17 cellular contexts compared by ENCODE assay signal in genomic region chr9:87089963-87090362, GRCh38.
DNase-seq lines count a peak whose midpoint lies in the region; ATAC-seq and TF ChIP-seq lines count a peak whose summit lies in the region.
"Had no signal": no experiment of that assay in that cellular context is flagged by ENCODE, and none has a peak within 500 bp of the region (broad histone marks: within the 10 kb centered on the region; RNA-seq: fewer than 3 reads in every experiment).

No MANE protein-coding gene starts in this region.

- H3K27me3 ChIP-seq in right atrium auricular region, result no peaks in the 10 kb centered on the region
- H3K27me3 ChIP-seq in left ventricle myocardium inferior (ENCODE audit: low read depth), result no peaks in the 10 kb centered on the region
- no peaks in the 10 kb centered on the region for H3K27me3 ChIP-seq in aorta (ENCODE audit: control insufficient read depth in 1 of 2, insufficient read depth in 2 of 2, low read length in 1 of 2)
- H3K27me3 ChIP-seq in H9 (ENCODE audit: insufficient read depth, low read length), result no peaks in the 10 kb centered on the region
- H3K27me3 ChIP-seq: BLaER1 had no signal

- H2AK5ac ChIP-seq in H9 (ENCODE audit: insufficient read length, low read length), result no peak overlapping the region

- no peak overlapping the region for H3K4me3 Mint-ChIP-seq in H9
- H3K4me3 Mint-ChIP-seq: CD14-positive monocyte; CD4-positive, alpha-beta memory T cell; GM23338 had no signal

- H3K23me2 ChIP-seq in H9 (ENCODE audit: insufficient read length, low read depth, low read length, poor library complexity, severe bottlenecking), result no peaks in the 10 kb centered on the region

- no peak overlapping the region for H3K4me3 ChIP-seq in right atrium auricular region
- H3K4me3 ChIP-seq in left ventricle myocardium inferior, result no peak overlapping the region
- no peak overlapping the region for H3K4me3 ChIP-seq in aorta (ENCODE audit: low read length in 2 of 2)
- H3K4me3 ChIP-seq: BLaER1, GM23338 had no signal

- no peak overlapping the region for H3K9ac ChIP-seq in H9 (ENCODE audit: extremely low read depth, insufficient read length, low read length)
- H3K9ac ChIP-seq: BLaER1 had no signal

- no peak overlapping the region for H3K23ac ChIP-seq in H9 (ENCODE audit: insufficient read length, low read depth, low read length)

- no peak overlapping the region for H4K8ac ChIP-seq in H9 (replicated peaks; ENCODE audit: insufficient read length, low read depth, low read length)

- no peak overlapping the region for H2AFZ ChIP-seq in H9 (ENCODE audit: low read length)
- H2AFZ ChIP-seq: GM23338 had no signal

- H3K14ac ChIP-seq in H9 (ENCODE audit: insufficient read depth, low read length), result no peak overlapping the region

- H3K9me3 Mint-ChIP-seq in H9, result peaks cover 0 to 3% of the 10 kb centered on the region in 2 experiments; a peak in 1 of 5 replicates
- H3K9me3 Mint-ChIP-seq: GM23338 had no signal

- peaks cover 2% of the 10 kb centered on the region for H3K27me3 Mint-ChIP-seq in H9 (ENCODE audit: low read depth)

- H3K18ac ChIP-seq in H9 (ENCODE audit: insufficient read length, low read depth, low read length), result no peak overlapping the region

- H3K4me2 ChIP-seq in H9 (ENCODE audit: insufficient read depth, insufficient read length, low read length), result no peak overlapping the region
- H3K4me2 ChIP-seq: BLaER1, GM23338 had no signal

- no peaks in the 10 kb centered on the region for H3K4me1 Mint-ChIP-seq in H9
- H3K4me1 Mint-ChIP-seq: CD14-positive monocyte; CD4-positive, alpha-beta memory T cell; GM23338 had no signal

- no peak overlapping the region for H2BK20ac ChIP-seq in H9 (ENCODE audit: low read depth, low read length, poor library complexity, severe bottlenecking)

- H3T11ph ChIP-seq in H9 (ENCODE audit: low read length), result no peak overlapping the region

- intact Hi-C loops in Right ventricle myocardium superior (cut with DNase I), result loop anchor here (10.0 kb wide), 1 partner anchor 55 kb away; no protein-coding TSS in a partner anchor
- intact Hi-C loops in left ventricle myocardium inferior (cut with micrococcal nuclease), result no loop called here
- intact Hi-C loops in sciatic nerve (cut with DNase I), result no loop called here
- intact Hi-C loops in aorta (cut with DNase I), result no loop called here

- H4K20me1 ChIP-seq in H9 (ENCODE audit: control insufficient read depth, insufficient read depth, insufficient read length), result no peaks in the 10 kb centered on the region
- H4K20me1 ChIP-seq: BLaER1 had no signal

- H3K4ac ChIP-seq in H9 (ENCODE audit: low read depth, low read length), result no peak overlapping the region

- no peaks in the 10 kb centered on the region for H3K79me1 ChIP-seq in H9 (ENCODE audit: insufficient read depth, low read depth, low read length, poor library complexity, severe bottlenecking)

- H4K5ac ChIP-seq in H9 (ENCODE audit: insufficient read length, low read depth, low read length), result no peak overlapping the region

- no peaks in the 10 kb centered on the region for H3K36me3 Mint-ChIP-seq in H9 (ENCODE audit: insufficient read depth in 1 of 3, low read depth in 3 of 3)
- H3K36me3 Mint-ChIP-seq: CD14-positive monocyte; CD4-positive, alpha-beta memory T cell had no signal

- no peak overlapping the region for H4K91ac ChIP-seq in H9 (ENCODE audit: insufficient read length, low read depth, low read length)

- no peak overlapping the region for H2BK15ac ChIP-seq in H9 (ENCODE audit: low read depth, low read length)

- H3K9me3 ChIP-seq in right atrium auricular region, result peaks cover 0 to 7% of the 10 kb centered on the region in 2 donors
- H3K9me3 ChIP-seq in left ventricle myocardium inferior (replicated peaks), result peaks cover 8% of the 10 kb centered on the region
- H3K9me3 ChIP-seq in aorta (ENCODE audit: control insufficient read depth, low read length), result no peaks in the 10 kb centered on the region
- no peaks in the 10 kb centered on the region for H3K9me3 ChIP-seq in H9 (ENCODE audit: control insufficient read depth, low read depth, low read length)
- H3K9me3 ChIP-seq: BLaER1 had no signal

- no peak for DNase-seq in Right ventricle myocardium superior
- DNase-seq in right atrium auricular region (ENCODE audit: low spot score), result no peak
- DNase-seq in left ventricle myocardium inferior, result no peak
- no peak for DNase-seq in sciatic nerve (ENCODE audit: low spot score)
- no peak for DNase-seq in aorta
- no peak for DNase-seq in activated naive CD4-positive, alpha-beta T cell (lab: John Stamatoyannopoulos, UW)
- no peak for DNase-seq in H9
- DNase-seq in H4 (ENCODE audit: low spot score), result no peak
- DNase-seq: 8988T; Calu3; CD4-positive, alpha-beta memory T cell; DMS79 treated with DMSO at 0.1 percent for 48 hours; GF-D8; H7 had no signal

- TF ChIP-seq CTCF in right atrium auricular region (IDR thresholded peaks at IDR 0.05) (no peak), left ventricle myocardium inferior (IDR thresholded peaks at IDR 0.05; ENCODE audit: borderline replicate concordance) (no peak), H9 (conservative IDR thresholded peaks at IDR 0.05) (no peak)

- H3K27ac ChIP-seq in right atrium auricular region, result peak overlapping the region in 1 of 2 donors; percentile 12
- H3K27ac ChIP-seq in left ventricle myocardium inferior (replicated peaks), result peak overlapping the region; percentile 62
- no peak overlapping the region for H3K27ac ChIP-seq in aorta (ENCODE audit: low read depth in 1 of 2, low read length in 2 of 2)
- no peak overlapping the region for H3K27ac ChIP-seq in H9 (ENCODE audit: insufficient read length, low read depth, low read length)
- H3K27ac ChIP-seq: BLaER1 had no signal

- ATAC-seq in Right ventricle myocardium superior (ENCODE audit: poor library complexity) (peak; percentile 48), sciatic nerve (peak; percentile 84), aorta (ENCODE audit: low FRiP score) (peak; percentile 35)
- ATAC-seq: GM23338 had no signal

- H3K27ac Mint-ChIP-seq in H9, result no peak overlapping the region
- H3K27ac Mint-ChIP-seq: CD14-positive monocyte; CD4-positive, alpha-beta memory T cell; GM23338 had no signal

- H3K56ac ChIP-seq in H9 (ENCODE audit: insufficient read length, low read depth, low read length), result no peak overlapping the region

- H3K4me1 ChIP-seq in right atrium auricular region (peaks cover 0 to 23% of the 10 kb centered on the region in 2 donors), left ventricle myocardium inferior (peaks cover 28% of the 10 kb centered on the region), aorta (ENCODE audit: control insufficient read depth in 1 of 2, insufficient read depth in 2 of 2, low read length in 2 of 2) (peaks cover 0 to 2% of the 10 kb centered on the region in 2 donors), H9 (ENCODE audit: insufficient read depth, low read length) (no peaks in the 10 kb centered on the region)
- H3K4me1 ChIP-seq: BLaER1 had no signal

- H3K79me2 ChIP-seq in H9 (ENCODE audit: insufficient read depth, low read length), result no peaks in the 10 kb centered on the region

- H2BK5ac ChIP-seq in H9 (ENCODE audit: insufficient read length, low read length), result no peak overlapping the region

- H2BK120ac ChIP-seq in H9 (ENCODE audit: low read depth, low read length, poor library complexity, severe bottlenecking), result no peak overlapping the region

- H2BK12ac ChIP-seq in H9 (ENCODE audit: insufficient read length, low read depth, low read length), result no peak overlapping the region

- no peaks in the 10 kb centered on the region for H3K36me3 ChIP-seq in right atrium auricular region
- H3K36me3 ChIP-seq in left ventricle myocardium inferior, result no peaks in the 10 kb centered on the region
- H3K36me3 ChIP-seq in aorta (ENCODE audit: control insufficient read depth in 1 of 2, insufficient read depth in 2 of 2, low read length in 1 of 2), result no peaks in the 10 kb centered on the region
- H3K36me3 ChIP-seq: BLaER1 had no signal
